Comparison of ENCODE assay signal across 21 cellular contexts in genomic region chr2:240069846-240070245, GRCh38. TPM values are rescaled to one million over a fixed set of nuclear protein-coding genes. Genes with fewer than 3 reads are reported as not detected.
"Had no signal": no experiment of that assay in that cellular context is flagged by ENCODE, and none has a peak within 500 bp of the region (broad histone marks: within the 10 kb centered on the region; RNA-seq: fewer than 3 reads in every experiment).

No MANE protein-coding gene starts in this region.

- H3K4me1 Mint-ChIP-seq: naive B cell had no signal

- H3K27ac ChIP-seq: dorsolateral prefrontal cortex, left ventricle myocardium inferior, lower lobe of right lung, parathyroid adenoma, psoas muscle, sigmoid colon, skin epidermis, suprapubic skin, thyroid gland had no signal

- H3K79me2 ChIP-seq: parathyroid adenoma had no signal

- ATAC-seq: esophagus mucosa; left cardiac atrium; lower lobe of right lung; psoas muscle; stimulated activated naive CD8-positive, alpha-beta T cell treated with anti-CD3 and anti-CD28 coated beads, Interleukin-15, Interleukin-2, amounts not matched to agents 100 U/mL and 50 U/mL, for 24 hours had no signal

- H3K27me3 ChIP-seq: dorsolateral prefrontal cortex, sigmoid colon, thyroid gland had no signal

- DNase-seq: cortex of kidney; dorsolateral prefrontal cortex; effector CD8-positive, alpha-beta T cell; kidney; left cardiac atrium; left ventricle myocardium inferior; lower lobe of right lung; mesendoderm; naive B cell; nephron progenitor cell; psoas muscle; sigmoid colon; stimulated activated CD4-positive, alpha-beta T cell treated with anti-CD3 and anti-CD28 coated beads, Interleukin-2, amount 100 ng/mL, for 24 hours; stimulated activated naive CD8-positive, alpha-beta T cell treated with anti-CD3 and anti-CD28 coated beads, Interleukin-15, Interleukin-2, amounts not matched to agents 100 U/mL and 50 U/mL, for 24 hours; thyroid gland had no signal

- H3K27ac Mint-ChIP-seq: naive B cell, nephron progenitor cell, type B pancreatic cell had no signal

- H3K4me3 Mint-ChIP-seq: naive B cell, nephron progenitor cell, type B pancreatic cell had no signal

- H3K9me3 ChIP-seq: lower lobe of right lung, psoas muscle, sigmoid colon, suprapubic skin, thyroid gland had no signal

- H3K4me3 ChIP-seq: dorsolateral prefrontal cortex, left ventricle myocardium inferior, lower lobe of right lung, psoas muscle, sigmoid colon, skin epidermis, suprapubic skin, thyroid gland had no signal

- H3K36me3 ChIP-seq: left ventricle myocardium inferior, lower lobe of right lung, sigmoid colon, suprapubic skin, thyroid gland had no signal

- H3K9me3 Mint-ChIP-seq: type B pancreatic cell had no signal

- H2AFZ ChIP-seq: parathyroid adenoma had no signal

- H3K9ac ChIP-seq: parathyroid adenoma had no signal

- H3K4me1 ChIP-seq: left ventricle myocardium inferior, lower lobe of right lung, parathyroid adenoma, psoas muscle, sigmoid colon, suprapubic skin, thyroid gland had no signal

- H3K36me3 Mint-ChIP-seq: type B pancreatic cell had no signal

RNA-seq across cellular contexts. Expression of gene OR6B3, which starts 16.5 kb away (rescaled TPM):
- total RNA-seq: esophagus mucosa, kidney, left cardiac atrium, left ventricle myocardium inferior, lower lobe of right lung, omental fat pad, psoas muscle, sigmoid colon, suprapubic skin, thyroid gland had no signal

RNA-seq across cellular contexts. Expression of gene OR6B2, which starts 39.6 kb away (rescaled TPM):
- total RNA-seq: dorsolateral prefrontal cortex, esophagus mucosa, kidney, left cardiac atrium, left ventricle myocardium inferior, lower lobe of right lung, omental fat pad, psoas muscle, sigmoid colon, suprapubic skin, thyroid gland had no signal
